10 cellular contexts compared by ENCODE assay signal in the genomic region with DNA sequence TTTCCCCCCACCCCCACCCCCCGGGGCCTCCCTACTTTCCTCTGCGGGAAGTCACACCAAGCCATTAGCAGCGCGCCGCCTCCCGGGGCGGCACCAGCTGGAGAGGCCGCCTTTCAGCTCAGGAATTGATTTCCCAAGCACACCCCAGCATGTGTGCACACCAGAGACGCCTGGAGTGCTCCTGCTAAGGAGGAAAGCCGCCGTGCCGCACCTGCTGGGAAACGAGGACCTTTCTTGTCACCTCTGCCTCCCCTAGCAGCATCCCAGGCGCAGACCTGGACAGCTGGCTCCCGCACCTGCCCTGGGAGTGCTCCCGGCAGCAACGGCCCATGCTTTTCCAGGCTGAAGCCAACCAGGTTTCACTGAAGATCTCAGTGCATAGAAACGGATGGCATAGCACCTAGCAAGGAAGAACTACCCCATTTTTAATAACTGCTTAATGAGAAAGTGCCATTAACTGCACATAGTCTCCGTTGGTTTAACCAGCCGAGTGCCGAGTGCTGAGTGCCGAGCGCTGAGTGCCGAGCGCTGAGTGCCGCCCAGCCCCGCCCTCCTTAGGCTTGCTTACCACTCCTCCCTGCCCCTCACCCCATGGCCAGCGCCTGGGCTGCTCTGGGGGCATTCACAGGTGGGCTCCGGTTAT.
DNase-seq lines count a peak whose midpoint lies in the region; ATAC-seq and TF ChIP-seq lines count a peak whose summit lies in the region.
"Had no signal": no experiment of that assay in that cellular context is flagged by ENCODE, and none has a peak within 500 bp of the region (broad histone marks: within the 10 kb centered on the region; RNA-seq: fewer than 3 reads in every experiment).

No MANE protein-coding gene starts in this region.

- peak; percentile 20 for DNase-seq in activated CD4-positive, alpha-beta T cell treated with anti-CD3 and anti-CD28 coated beads for 36 hours
- no peak for DNase-seq in activated CD4-positive, alpha-beta T cell treated with anti-CD3 and anti-CD28 coated beads, Interleukin-2, amount 50 U/mL, for 48 hours
- DNase-seq in SK-N-MC (ENCODE audit: low read depth, low spot score) = no peak
- peak; percentile 82 for DNase-seq in glutamatergic neuron
- DNase-seq in osteocyte (ENCODE audit: extremely low spot score, unreplicated experiment) = peak; percentile 69
- no peak for DNase-seq in SW 1271 (lab: John Stamatoyannopoulos, UW)

- intact Hi-C loops in activated CD4-positive, alpha-beta T cell treated with anti-CD3 and anti-CD28 coated beads for 36 hours (cut with DNase I, micrococcal nuclease) = no loop called here

- H3K4me1 Mint-ChIP-seq in activated CD4-positive, alpha-beta T cell treated with anti-CD3 and anti-CD28 coated beads for 36 hours = no peaks in the 10 kb centered on the region
- H3K4me1 Mint-ChIP-seq in glutamatergic neuron (ENCODE audit: low read depth, unreplicated experiment) = peaks cover 30% of the 10 kb centered on the region
- peaks cover 27% of the 10 kb centered on the region for H3K4me1 Mint-ChIP-seq in osteocyte (ENCODE audit: unreplicated experiment)

- H3K9me3 Mint-ChIP-seq in activated CD4-positive, alpha-beta T cell treated with anti-CD3 and anti-CD28 coated beads for 36 hours (ENCODE audit: low read depth) = no peaks in the 10 kb centered on the region
- H3K9me3 Mint-ChIP-seq in glutamatergic neuron (ENCODE audit: unreplicated experiment) (peaks cover 21% of the 10 kb centered on the region), osteocyte (ENCODE audit: unreplicated experiment) (no peaks in the 10 kb centered on the region)

- H3K27me3 Mint-ChIP-seq in activated CD4-positive, alpha-beta T cell treated with anti-CD3 and anti-CD28 coated beads for 36 hours = peaks cover 30% of the 10 kb centered on the region
- H3K27me3 Mint-ChIP-seq in glutamatergic neuron (ENCODE audit: unreplicated experiment) = peaks cover 19% of the 10 kb centered on the region
- H3K27me3 Mint-ChIP-seq in osteocyte (ENCODE audit: unreplicated experiment) = peaks cover 29% of the 10 kb centered on the region

- CTCF ChIA-PET in activated CD4-positive, alpha-beta T cell treated with anti-CD3 and anti-CD28 coated beads for 36 hours (lab: Charles Lee) = interaction anchor here (0.5 to 1.0 kb wide), 4 partner anchors 9 to 608 kb away, joined by 3 to 4 read pairs (median 3); no protein-coding TSS in a partner anchor

- POLR2A ChIA-PET in activated CD4-positive, alpha-beta T cell treated with anti-CD3 and anti-CD28 coated beads for 36 hours (lab: Charles Lee) = interaction anchor here (0.6 kb wide), 1 partner anchor 795 kb away, joined by 9 read pairs; no protein-coding TSS in a partner anchor

- H3K36me3 Mint-ChIP-seq in activated CD4-positive, alpha-beta T cell treated with anti-CD3 and anti-CD28 coated beads for 36 hours (ENCODE audit: low read depth) = no peaks in the 10 kb centered on the region
- H3K36me3 Mint-ChIP-seq in glutamatergic neuron (ENCODE audit: unreplicated experiment) = no peaks in the 10 kb centered on the region
- H3K36me3 Mint-ChIP-seq in osteocyte (ENCODE audit: unreplicated experiment) = peaks cover 3% of the 10 kb centered on the region

- ATAC-seq in activated CD4-positive, alpha-beta T cell treated with anti-CD3 and anti-CD28 coated beads for 36 hours = no peak
- ATAC-seq in HG02852 (IDR thresholded peaks at IDR 0.05; ENCODE audit: unreplicated experiment) = no peak
- no peak for ATAC-seq in GM21717 (IDR thresholded peaks at IDR 0.05; ENCODE audit: unreplicated experiment)

- H3K4me3 ChIP-seq in SK-N-MC = peak overlapping the region; percentile 75
- H3K4me3 ChIP-seq: BLaER1, SJSA1 had no signal

- no peak for TF ChIP-seq CTCF in glutamatergic neuron (IDR thresholded peaks at IDR 0.05; ENCODE audit: partially characterized antibody, unreplicated experiment)
- TF ChIP-seq CTCF in osteocyte (IDR thresholded peaks at IDR 0.05) = no peak

- no peaks in the 10 kb centered on the region for H3K9me3 ChIP-seq in SK-N-MC (ENCODE audit: low read depth, low read length)
- H3K9me3 ChIP-seq: SJSA1 had no signal

- no peak overlapping the region for H3K9ac ChIP-seq in SK-N-MC (ENCODE audit: insufficient read length)
- H3K9ac ChIP-seq: BLaER1 had no signal

- no peak overlapping the region for H3K27ac ChIP-seq in SK-N-MC
- H3K27ac ChIP-seq: BLaER1, SJSA1 had no signal

- H3K4me3 Mint-ChIP-seq in activated CD4-positive, alpha-beta T cell treated with anti-CD3 and anti-CD28 coated beads for 36 hours = no peak overlapping the region
- H3K4me3 Mint-ChIP-seq in glutamatergic neuron (ENCODE audit: unreplicated experiment) = peak overlapping the region; percentile 82
- H3K4me3 Mint-ChIP-seq in osteocyte (ENCODE audit: unreplicated experiment) = peak overlapping the region; percentile 45

- no peak overlapping the region for H3K27ac Mint-ChIP-seq in activated CD4-positive, alpha-beta T cell treated with anti-CD3 and anti-CD28 coated beads for 36 hours
- H3K27ac Mint-ChIP-seq in glutamatergic neuron (ENCODE audit: unreplicated experiment) = peak overlapping the region; percentile 88
- H3K27ac Mint-ChIP-seq in osteocyte (ENCODE audit: unreplicated experiment) = no peak overlapping the region

- H3K36me3 ChIP-seq in SK-N-MC (ENCODE audit: insufficient read depth, low read length) = no peaks in the 10 kb centered on the region
- H3K36me3 ChIP-seq: BLaER1, SJSA1 had no signal

Comparison
In these comparisons a context has a peak if more than half of its experiments do, and no peak if none do; other contexts are left out.
1. DNase-seq: peak in activated CD4-positive, alpha-beta T cell treated with anti-CD3 and anti-CD28 coated beads for 36 hours (single experiment), glutamatergic neuron (single experiment) and osteocyte (single experiment); none in activated CD4-positive, alpha-beta T cell treated with anti-CD3 and anti-CD28 coated beads, Interleukin-2, amount 50 U/mL, for 48 hours (0 of 2), SK-N-MC (single experiment) and SW 1271 (0 of 2).